ENCODE assay signal across 20 cellular contexts in genomic region chr5:90480699-90481098, GRCh38. TPM values are rescaled to one million over a fixed set of nuclear protein-coding genes. Genes with fewer than 3 reads are reported as not detected.
A peak's percentile ranks its signal among the peaks of the same experiment; 100 is the strongest.
DNase-seq lines count a peak whose midpoint lies in the region; ATAC-seq, FAIRE-seq and TF ChIP-seq lines count a peak whose summit lies in the region.
"Had no signal": no experiment of that assay in that cellular context is flagged by ENCODE, and none has a peak within 500 bp of the region (broad histone marks: within the 10 kb centered on the region; RNA-seq: fewer than 3 reads in every experiment).

No MANE protein-coding gene starts in this region.

- CTCF ChIA-PET in A549 (lab: Yijun Ruan, JAX), result no interaction called here
- CTCF ChIA-PET in PC-3 (lab: Charles Lee), result no interaction called here

- no peak for TF ChIP-seq POLR2A in A549 (IDR thresholded peaks at IDR 0.05; ENCODE audit: low read length)

- no peak overlapping the region for H3K4me3 ChIP-seq in A549
- H3K4me3 ChIP-seq in PC-3 (ENCODE audit: low read length), result no peak overlapping the region
- no peak overlapping the region for H3K4me3 ChIP-seq in fibroblast of lung (replicated peaks in 1 of 4; ENCODE audit: control extremely low read depth in 1 of 4, insufficient read depth in 1 of 4, low read depth in 3 of 4, low read length in 4 of 4)
- H3K4me3 ChIP-seq in mesendoderm (ENCODE audit: low read length), result no peak overlapping the region
- H3K4me3 ChIP-seq: GM23248, MG63, SJCRH30 had no signal

- H3K79me2 ChIP-seq in PC-3 (ENCODE audit: low read length) (peaks cover 52% of the 10 kb centered on the region), fibroblast of lung (ENCODE audit: control insufficient read depth, insufficient read depth, low read length) (no peaks in the 10 kb centered on the region), mesendoderm (ENCODE audit: control insufficient read depth, insufficient read depth, low read length) (peaks cover 4% of the 10 kb centered on the region)

- TF ChIP-seq CTCF in A549 (IDR thresholded peaks at IDR 0.05) (no peak), PC-3 (conservative IDR thresholded peaks at IDR 0.05; ENCODE audit: low read depth, low read length) (no peak), fibroblast of lung (conservative IDR thresholded peaks at IDR 0.05 in 1 of 2, IDR thresholded peaks at IDR 0.05 in 1 of 2; ENCODE audit: low read depth in 1 of 2, low read length in 2 of 2) (no peak)

- H3K36me3 ChIP-seq in PC-3 (ENCODE audit: low read depth, low read length) (peaks cover 10% of the 10 kb centered on the region; the same call in 1 of the 2 replicates), fibroblast of lung (ENCODE audit: control insufficient read depth, insufficient read depth, low read length) (no peaks in the 10 kb centered on the region), mesendoderm (ENCODE audit: control insufficient read depth, insufficient read depth, low read length) (no peaks in the 10 kb centered on the region)
- H3K36me3 ChIP-seq: SJCRH30 had no signal

- H2AK5ac ChIP-seq in mesendoderm (ENCODE audit: low read length), result no peak overlapping the region

- intact Hi-C loops in PC-3 (cut with micrococcal nuclease), result loop anchor here (2.0 kb wide), 1 partner anchor 22 kb away; no protein-coding TSS in a partner anchor

- H2AFZ ChIP-seq in PC-3 (ENCODE audit: low read length) (no peak overlapping the region), fibroblast of lung (ENCODE audit: low read length) (no peak overlapping the region)

- H3K23ac ChIP-seq in mesendoderm (ENCODE audit: low read length), result no peak overlapping the region

- 95% methylated on average over 1 of the region's 1 CpG for WGBS in A549 (ENCODE audit: missing lambda C conversion rate)
- WGBS in mesendoderm (ENCODE audit: extremely low coverage, insufficient coverage, low lambda C conversion rate), result no CpG with 5 or more reads among the region's 1 CpG

- H3K27me3 ChIP-seq in PC-3 (ENCODE audit: low read length) (no peaks in the 10 kb centered on the region), fibroblast of lung (ENCODE audit: control insufficient read depth, insufficient read depth, low read length) (no peaks in the 10 kb centered on the region), mesendoderm (ENCODE audit: insufficient read depth, low read length, poor library complexity) (no peaks in the 10 kb centered on the region)
- H3K27me3 ChIP-seq: MG63, SJCRH30 had no signal

- H3K4me2 ChIP-seq in A549, result no peak overlapping the region
- no peak overlapping the region for H3K4me2 ChIP-seq in PC-3 (ENCODE audit: low read length)
- no peak overlapping the region for H3K4me2 ChIP-seq in fibroblast of lung (ENCODE audit: extremely low read depth, insufficient read depth, low read length)
- no peak overlapping the region for H3K4me2 ChIP-seq in mesendoderm (ENCODE audit: low read length)

- no peak overlapping the region for H3K4ac ChIP-seq in mesendoderm (ENCODE audit: low read depth, low read length)

- no peaks in the 10 kb centered on the region for H3F3A ChIP-seq in PC-3 (ENCODE audit: low read length, unreplicated experiment)

- no peak for TF ChIP-seq RAD21 in A549 (conservative IDR thresholded peaks at IDR 0.05 in 1 of 2, IDR thresholded peaks at IDR 0.05 in 1 of 2)

- H3K9ac ChIP-seq in PC-3 (ENCODE audit: low read length), result no peak overlapping the region
- no peak overlapping the region for H3K9ac ChIP-seq in fibroblast of lung (ENCODE audit: insufficient read depth, low read length)
- H3K9ac ChIP-seq in mesendoderm (ENCODE audit: low read length), result no peak overlapping the region
- H3K9ac ChIP-seq: GM23248 had no signal

- H3K18ac ChIP-seq in mesendoderm (ENCODE audit: low read length), result no peak overlapping the region

- no peaks in the 10 kb centered on the region for H4K20me1 ChIP-seq in PC-3 (ENCODE audit: low read length)
- no peaks in the 10 kb centered on the region for H4K20me1 ChIP-seq in fibroblast of lung (ENCODE audit: control insufficient read depth, extremely low read depth, insufficient read depth, low read length)

- no peak overlapping the region for H3K56ac ChIP-seq in mesendoderm (ENCODE audit: low read length)

- no peak for DNase-seq in A549 (ENCODE audit: low read depth in 1 of 2, low spot score in 1 of 2)
- no peak for DNase-seq in PC-3
- DNase-seq in fibroblast of lung (ENCODE audit: low read depth in 2 of 2), result peak; percentile 15 to 42
- no peak for DNase-seq in mesendoderm
- no peak for DNase-seq in stimulated activated CD4-positive, alpha-beta T cell treated with anti-CD3 and anti-CD28 coated beads, Interleukin-1b, Interleukin-23, amount 100 ng/mL, for 48 hours
- DNase-seq in activated CD8-positive, alpha-beta memory T cell treated with anti-CD3 and anti-CD28 coated beads, Interleukin-2, amount 50 U/mL, for 4 hours, result no peak
- DNase-seq: Calu3, DND-41, KG1, MG63, NCI-H2029, NCI-H446, NCI-H524 treated with DMSO at 0.1 percent for 48 hours, NCI-H774, SJCRH30 had no signal

- peak overlapping the region; percentile 56 for H4K8ac ChIP-seq in mesendoderm (ENCODE audit: low read depth, low read length)

- FAIRE-seq in A549 (lab: Jason Lieb, UNC), result no peak

- H3K9me2 ChIP-seq in PC-3 (replicated peaks; ENCODE audit: low read length), result no peaks in the 10 kb centered on the region

- H3K4me1 ChIP-seq in A549 (no peaks in the 10 kb centered on the region; the same call in 2 of the 3 replicates), PC-3 (ENCODE audit: insufficient read depth, low read length) (peaks cover 29% of the 10 kb centered on the region), fibroblast of lung (ENCODE audit: control insufficient read depth, extremely low read depth, insufficient read depth, low read length) (no peaks in the 10 kb centered on the region), mesendoderm (ENCODE audit: control insufficient read depth, low read depth, low read length) (peaks cover 12% of the 10 kb centered on the region)
- H3K4me1 ChIP-seq: SJCRH30 had no signal

- no peak overlapping the region for H2BK15ac ChIP-seq in mesendoderm (replicated peaks; ENCODE audit: low read depth)

- no peak overlapping the region for H4K5ac ChIP-seq in mesendoderm (ENCODE audit: low read length)

- POLR2A ChIA-PET in A549 (lab: Yijun Ruan, JAX) (no interaction called here), PC-3 (lab: Charles Lee; ENCODE audit: unreplicated experiment) (no interaction called here)

- no peak overlapping the region for H2BK120ac ChIP-seq in mesendoderm (ENCODE audit: low read depth, low read length)

- H3K79me1 ChIP-seq in mesendoderm (ENCODE audit: low read length), result peaks cover 1% of the 10 kb centered on the region

- H3K27ac ChIP-seq in A549 (no peak overlapping the region), PC-3 (ENCODE audit: low read length) (peak overlapping the region; percentile 23; the same call in 1 of the 2 replicates), fibroblast of lung (ENCODE audit: insufficient read depth, low read length) (no peak overlapping the region), mesendoderm (ENCODE audit: low read depth, low read length) (no peak overlapping the region)
- H3K27ac ChIP-seq: 22Rv1, GM23248, SJCRH30 had no signal

- H3K9me3 ChIP-seq in A549, result no peaks in the 10 kb centered on the region
- H3K9me3 ChIP-seq in PC-3 (ENCODE audit: low read length), result no peaks in the 10 kb centered on the region
- H3K9me3 ChIP-seq in fibroblast of lung (ENCODE audit: control insufficient read depth, insufficient read depth, low read depth, low read length), result no peaks in the 10 kb centered on the region
- H3K9me3 ChIP-seq: MG63, SJCRH30 had no signal

- H2BK5ac ChIP-seq in mesendoderm (ENCODE audit: low read length), result no peak overlapping the region

- no peak for TF ChIP-seq EP300 in A549 (IDR thresholded peaks at IDR 0.05)

- ATAC-seq in A549 (no peak), PC-3 (peak; percentile 33), GM21390 (IDR thresholded peaks at IDR 0.05; ENCODE audit: unreplicated experiment) (no peak), HG02981 (IDR thresholded peaks at IDR 0.05; ENCODE audit: unreplicated experiment) (no peak)
- ATAC-seq: Right ventricle myocardium inferior had no signal

- no TSS peak for BruUV-seq in PC-3 (replicated peaks; lab: Mats Ljungman, UMichigan)

TF ChIP-seq in A549, 52 proteins besides CTCF, POLR2A, EP300 and RAD21 (continues in another document):
- TF ChIP-seq CEBPB (IDR thresholded peaks at IDR 0.05), result no peak

RNA-seq across cellular contexts. Expression of gene POLR3G, which starts 6.0 kb away (rescaled TPM):
- 15.7 and 22.6 TPM in 2 replicates for polyA plus RNA-seq in A549 (2011; rRNA removed)
- 18.5 and 28.6 TPM in 2 replicates for polyA plus RNA-seq in A549 (2012; cell fraction: cytosol; rRNA removed)
- 13.6 and 21.8 TPM in 2 replicates for polyA plus RNA-seq in A549 (2012; cell fraction: nucleus; rRNA removed)
- 11.6 to 17.5 TPM (median 11.7 TPM) in 3 replicates for polyA plus RNA-seq in A549 (2017; fragmentation: RNase III; extraction: RNeasy Plus Mini Kit Qiagen cat#74134 plus additional on column Dnase treatment)
- 2.4 and 3.5 TPM in 2 replicates for polyA minus RNA-seq in A549 (2011; rRNA and poly(A)+ RNA removed)
- 34.6 and 42.2 TPM in 2 replicates for total RNA-seq in PC-3 (2014; rRNA removed)
- 4.9 and 5.6 TPM in 2 replicates for total RNA-seq in fibroblast of lung
- polyA plus RNA-seq in fibroblast of lung, result 9.1 and 29.7 TPM in 2 replicates
- polyA plus RNA-seq in fibroblast of lung (2012), result 6.2 and 14.8 TPM in 2 replicates
- polyA minus RNA-seq in fibroblast of lung (ENCODE audit: low replicate concordance), result 6.3 TPM in 1 of 2 replicates, not detected in the other
- polyA plus RNA-seq in mesendoderm (2013, experiment 1 of 2), result 113 TPM
- polyA plus RNA-seq in mesendoderm (2013, experiment 2 of 2), result 122 TPM

RNA-seq across cellular contexts. Expression of gene MBLAC2, which starts 6.1 kb away (rescaled TPM):
- polyA plus RNA-seq in A549 (2011; rRNA removed), result 4.4 and 5.3 TPM in 2 replicates
- 1.5 and 2.2 TPM in 2 replicates for polyA plus RNA-seq in A549 (2012; cell fraction: cytosol; rRNA removed)
- polyA plus RNA-seq in A549 (2012; cell fraction: nucleus; rRNA removed), result 2.7 and 2.9 TPM in 2 replicates
- 4.4 to 5.7 TPM (median 5.4 TPM) in 3 replicates for polyA plus RNA-seq in A549 (2017; fragmentation: RNase III; extraction: RNeasy Plus Mini Kit Qiagen cat#74134 plus additional on column Dnase treatment)
- polyA minus RNA-seq in A549 (2011; rRNA and poly(A)+ RNA removed), result 3.4 and 4.2 TPM in 2 replicates
- 7.8 and 12.4 TPM in 2 replicates for total RNA-seq in PC-3 (2014; rRNA removed)
- 2.6 and 4.0 TPM in 2 replicates for total RNA-seq in fibroblast of lung
- polyA plus RNA-seq in fibroblast of lung, result 2.6 and 3.0 TPM in 2 replicates
- polyA plus RNA-seq in fibroblast of lung (2012), result 2.7 and 3.2 TPM in 2 replicates
- 0.67 and 1.0 TPM in 2 replicates for polyA minus RNA-seq in fibroblast of lung (ENCODE audit: low replicate concordance)
- 3.5 TPM for polyA plus RNA-seq in mesendoderm (2013, experiment 1 of 2)
- 3.6 TPM for polyA plus RNA-seq in mesendoderm (2013, experiment 2 of 2)

RNA-seq across cellular contexts. Expression of gene LYSMD3, which starts 48.7 kb away (rescaled TPM):
- polyA plus RNA-seq in A549 (2011; rRNA removed), result 17.1 and 24.1 TPM in 2 replicates
- polyA plus RNA-seq in A549 (2012; cell fraction: cytosol; rRNA removed), result 2.7 and 2.8 TPM in 2 replicates
- polyA plus RNA-seq in A549 (2012; cell fraction: nucleus; rRNA removed), result 1.2 and 1.3 TPM in 2 replicates
- 9.5 to 11.1 TPM (median 10.6 TPM) in 3 replicates for polyA plus RNA-seq in A549 (2017; fragmentation: RNase III; extraction: RNeasy Plus Mini Kit Qiagen cat#74134 plus additional on column Dnase treatment)
- polyA minus RNA-seq in A549 (2011; rRNA and poly(A)+ RNA removed), result 6.1 and 7.1 TPM in 2 replicates
- 7.9 and 10.0 TPM in 2 replicates for total RNA-seq in PC-3 (2014; rRNA removed)
- total RNA-seq in fibroblast of lung, result 14.9 and 17.0 TPM in 2 replicates
- 22.3 and 30.0 TPM in 2 replicates for polyA plus RNA-seq in fibroblast of lung
- polyA plus RNA-seq in fibroblast of lung (2012), result 12.9 and 19.5 TPM in 2 replicates
- 0.37 and 5.3 TPM in 2 replicates for polyA minus RNA-seq in fibroblast of lung (ENCODE audit: low replicate concordance)
- polyA plus RNA-seq in mesendoderm (2013, experiment 1 of 2), result 9.7 TPM
- 9.6 TPM for polyA plus RNA-seq in mesendoderm (2013, experiment 2 of 2)

Comparison
In these comparisons a context has a peak if more than half of its experiments do, and no peak if none do; other contexts are left out.
1. DNase-seq: peak in fibroblast of lung (2 of 2); none in A549 (0 of 2), PC-3 (single experiment), mesendoderm (single experiment), stimulated activated CD4-positive, alpha-beta T cell treated with anti-CD3 and anti-CD28 coated beads, Interleukin-1b, Interleukin-23, amount 100 ng/mL, for 48 hours (single experiment) and activated CD8-positive, alpha-beta memory T cell treated with anti-CD3 and anti-CD28 coated beads, Interleukin-2, amount 50 U/mL, for 4 hours (single experiment).